Comparison of ENCODE assay signal across 8 cellular contexts in genomic region chr7:74452748-74453320, GRCh38.
DNase-seq lines count a peak whose midpoint lies in the region; ATAC-seq and TF ChIP-seq lines count a peak whose summit lies in the region.

No MANE protein-coding gene starts in this region.

- H3K79me2 ChIP-seq in parathyroid adenoma: no peaks in the 10 kb centered on the region

- peak; percentile 41 for DNase-seq in activated CD4-positive, CD25-positive, alpha-beta regulatory T cell treated with anti-CD3 and anti-CD28 coated beads, Interleukin-2, amount 50 U/mL, for 72 hours
- peak; percentile 77 for DNase-seq in activated CD8-positive, alpha-beta memory T cell treated with anti-CD3 and anti-CD28 coated beads for 24 hours
- DNase-seq in fibroblast of mammary gland (ENCODE audit: low read depth): peak; percentile 88
- no peak for DNase-seq in NCI-H2171 (lab: John Stamatoyannopoulos, UW)

- no peaks in the 10 kb centered on the region for H3K27me3 ChIP-seq in parathyroid adenoma (ENCODE audit: control insufficient read depth, insufficient read depth, low read length)

- no peaks in the 10 kb centered on the region for H3K9me3 ChIP-seq in parathyroid adenoma (ENCODE audit: control insufficient read depth, low read length)

- H3K36me3 ChIP-seq in parathyroid adenoma (ENCODE audit: control insufficient read depth, insufficient read depth, low read length): no peaks in the 10 kb centered on the region

- H2AFZ ChIP-seq in parathyroid adenoma: peak overlapping the region; percentile 98

- H3K4me2 ChIP-seq in parathyroid adenoma (ENCODE audit: low read length): peak overlapping the region; percentile 77

- H3K9ac ChIP-seq in parathyroid adenoma: no peak overlapping the region

- H3K4me3 ChIP-seq in fibroblast of mammary gland (ENCODE audit: control insufficient read depth, low read depth, low read length): peak overlapping the region; percentile 64
- H3K4me3 ChIP-seq in parathyroid adenoma (ENCODE audit: low read depth, low read length): no peak overlapping the region

- TF ChIP-seq CTCF in fibroblast of mammary gland (conservative IDR thresholded peaks at IDR 0.05; ENCODE audit: control insufficient read depth, insufficient read depth, low read depth, low read length) (no peak), parathyroid adenoma (IDR thresholded peaks at IDR 0.05) (no peak)

- peaks cover 3% of the 10 kb centered on the region for H3K4me1 ChIP-seq in parathyroid adenoma

- no peak overlapping the region for H3K27ac ChIP-seq in parathyroid adenoma

- ATAC-seq in activated CD4-positive, CD25-positive, alpha-beta regulatory T cell treated with anti-CD3 and anti-CD28 coated beads, Interleukin-2, amount 50 U/mL, for 24 hours: no peak
- ATAC-seq in HG02981 (IDR thresholded peaks at IDR 0.05; ENCODE audit: unreplicated experiment) (no peak), HG03457 (IDR thresholded peaks at IDR 0.05; ENCODE audit: unreplicated experiment) (no peak)
